22 cellular contexts compared by ENCODE assay signal in the genomic region with DNA sequence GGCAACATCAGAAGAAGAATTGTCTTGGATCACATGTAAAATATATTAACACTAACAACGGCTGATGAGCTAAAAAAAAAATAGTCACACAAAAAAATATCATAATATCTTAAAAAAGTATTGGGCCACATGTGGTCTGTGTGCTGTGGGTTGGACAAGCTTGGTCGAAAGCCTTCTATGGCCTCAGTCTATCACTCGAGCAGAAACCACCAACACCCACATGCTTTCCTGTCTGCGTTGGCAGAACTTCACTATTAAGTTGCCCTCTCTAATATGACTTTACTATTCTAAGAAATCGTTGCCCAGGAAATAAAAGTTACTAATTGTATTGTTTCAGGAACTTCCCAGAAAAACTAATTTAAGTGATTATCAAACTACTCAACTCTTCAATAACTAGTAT. TPM values are rescaled to one million over a fixed set of nuclear protein-coding genes. Genes with fewer than 3 reads are reported as not detected.
A peak's percentile ranks its signal among the peaks of the same experiment; 100 is the strongest.
DNase-seq lines count a peak whose midpoint lies in the region; ATAC-seq and TF ChIP-seq lines count a peak whose summit lies in the region.
"Had no signal": no experiment of that assay in that cellular context is flagged by ENCODE, and none has a peak within 500 bp of the region (broad histone marks: within the 10 kb centered on the region; RNA-seq: fewer than 3 reads in every experiment).

No MANE protein-coding gene starts in this region.

- no peaks in the 10 kb centered on the region for H3K9me3 ChIP-seq in OCI-LY7 (ENCODE audit: low read length)
- H3K9me3 ChIP-seq in left lung = peaks cover 0 to 17% of the 10 kb centered on the region in 2 donors
- H3K9me3 ChIP-seq: vagina had no signal

- H3K4me3 Mint-ChIP-seq in stimulated activated naive CD8-positive, alpha-beta T cell treated with anti-CD3 and anti-CD28 coated beads, Interleukin-15, amount 100 ng/mL, for 72 hours = peak overlapping the region; percentile 33 to 58
- H3K4me3 Mint-ChIP-seq: CD14-positive monocyte had no signal

- H3K27ac Mint-ChIP-seq in stimulated activated naive CD8-positive, alpha-beta T cell treated with anti-CD3 and anti-CD28 coated beads, Interleukin-15, amount 100 ng/mL, for 72 hours = peak overlapping the region in 1 of 2 donors; percentile 50
- H3K27ac Mint-ChIP-seq: CD14-positive monocyte had no signal

- intact Hi-C loops in OCI-LY7 (cut with micrococcal nuclease; ENCODE audit: unreplicated experiment) (no loop called here), left lung (cut with DNase I) (no loop called here)

- H3K4me1 ChIP-seq in OCI-LY7 (ENCODE audit: insufficient read depth, low read length, poor library complexity, severe bottlenecking) (peaks cover 7% of the 10 kb centered on the region), left lung (peaks cover 5 to 15% of the 10 kb centered on the region in 2 donors)

- peak; percentile 20 for DNase-seq in activated naive CD4-positive, alpha-beta T cell treated with Interleukin-2 at 50 U/mL for 16 hours
- DNase-seq in activated naive CD4-positive, alpha-beta T cell (lab: John Stamatoyannopoulos, UW) = no peak
- DNase-seq in OCI-LY7 (ENCODE audit: low spot score) (peak; percentile 17), left lung (no peak), cerebellum (ENCODE audit: low spot score) (no peak), NCI-H2029 treated with DMSO at 0.1 percent for 48 hours (lab: John Stamatoyannopoulos, UW) (no peak)
- peak in 1 of 2 donors; percentile 35 for DNase-seq in stimulated activated naive CD8-positive, alpha-beta T cell treated with anti-CD3 and anti-CD28 coated beads, Interleukin-15, amount 100 ng/mL, for 72 hours
- DNase-seq: ACHN; activated CD4-positive, CD25-positive, alpha-beta regulatory T cell; amniotic stem cell; foreskin fibroblast; GF-D8; NCI-H187 treated with DMSO at 0.1 percent for 48 hours; NCI-H345; SJCRH30; stimulated activated CD4-positive, alpha-beta T cell treated with anti-CD3 and anti-CD28 coated beads, Interleukin-2, amount 100 ng/mL, for 48 hours had no signal

- peaks cover 31 to 36% of the 10 kb centered on the region in 2 donors for H3K9me3 Mint-ChIP-seq in stimulated activated naive CD8-positive, alpha-beta T cell treated with anti-CD3 and anti-CD28 coated beads, Interleukin-15, amount 100 ng/mL, for 72 hours

- TF ChIP-seq CTCF in OCI-LY7 (conservative IDR thresholded peaks at IDR 0.05; ENCODE audit: low read length) = no peak
- no peak for TF ChIP-seq CTCF in left lung (IDR thresholded peaks at IDR 0.05)

- no TSS peak for BruUV-seq in OCI-LY7 (replicated peaks; lab: Mats Ljungman, UMichigan)

- no peaks in the 10 kb centered on the region for H3K27me3 ChIP-seq in left lung
- H3K27me3 ChIP-seq: SJCRH30, vagina had no signal

- ATAC-seq in left lung (peak; percentile 45), HG03442 (IDR thresholded peaks at IDR 0.05; ENCODE audit: unreplicated experiment) (no peak)
- peak; percentile 66 for ATAC-seq in stimulated activated naive CD8-positive, alpha-beta T cell treated with anti-CD3 and anti-CD28 coated beads, Interleukin-15, amount 100 ng/mL, for 72 hours
- ATAC-seq: K562, Panc1 had no signal

- no peaks in the 10 kb centered on the region for H4K20me1 ChIP-seq in OCI-LY7 (ENCODE audit: insufficient read depth, low read length)

- CTCF ChIA-PET in OCI-LY7 (lab: Charles Lee; ENCODE audit: unreplicated experiment) = interaction anchor here (0.8 kb wide), 2 partner anchors 8 to 32 kb away, joined by 3 to 5 read pairs; no protein-coding TSS in a partner anchor

- POLR2A ChIA-PET in OCI-LY7 (lab: Charles Lee) = interaction anchor here (0.7 to 1.2 kb wide), 3 partner anchors 9 to 276 kb away, joined by 3 to 4 read pairs (median 3); no protein-coding TSS in a partner anchor

- H3K27me3 Mint-ChIP-seq in stimulated activated naive CD8-positive, alpha-beta T cell treated with anti-CD3 and anti-CD28 coated beads, Interleukin-15, amount 100 ng/mL, for 72 hours = no peaks in the 10 kb centered on the region

- H3K4me3 ChIP-seq in OCI-LY7 (ENCODE audit: low read depth, low read length, poor library complexity, severe bottlenecking) = no peak overlapping the region
- H3K4me3 ChIP-seq in left lung = no peak overlapping the region
- H3K4me3 ChIP-seq: K562, SJCRH30, skin epidermis, vagina had no signal

- H3K36me3 ChIP-seq in OCI-LY7 (ENCODE audit: insufficient read depth, low read length) (no peaks in the 10 kb centered on the region), left lung (no peaks in the 10 kb centered on the region)
- H3K36me3 ChIP-seq: SJCRH30, vagina had no signal

- no peaks in the 10 kb centered on the region for H3K79me2 ChIP-seq in OCI-LY7 (ENCODE audit: insufficient read depth, low read depth, low read length)

- no peak overlapping the region for H2AFZ ChIP-seq in OCI-LY7 (ENCODE audit: low read length)

- H3K27ac ChIP-seq in OCI-LY7 (ENCODE audit: low read depth, low read length, poor library complexity, severe bottlenecking) = no peak overlapping the region
- H3K27ac ChIP-seq in left lung = no peak overlapping the region
- H3K27ac ChIP-seq: SJCRH30, skin epidermis, vagina had no signal

- peaks cover 60% of the 10 kb centered on the region for H3K4me1 Mint-ChIP-seq in stimulated activated naive CD8-positive, alpha-beta T cell treated with anti-CD3 and anti-CD28 coated beads, Interleukin-15, amount 100 ng/mL, for 72 hours

- H3K4me2 ChIP-seq in OCI-LY7 (ENCODE audit: low read length) = no peak overlapping the region

- no peaks in the 10 kb centered on the region for H3K9me2 ChIP-seq in OCI-LY7 (ENCODE audit: insufficient read depth, low read length)

RNA-seq across cellular contexts. Expression of gene ETS2, which starts 28.2 kb away (rescaled TPM):
- total RNA-seq in OCI-LY7 (2014; rRNA removed; shearing (Covaris generic)) = 9.8 and 10.3 TPM in 2 replicates
- total RNA-seq in OCI-LY7 (2022) (23.1 and 24.1 TPM in 2 replicates), left lung (100 to 1,000 TPM in 1 of 2 donors, 10 to 100 TPM in 1; 93.2 to 129 TPM), cerebellum (15.7 TPM)

Comparison
In these comparisons a context has a peak if more than half of its experiments do, and no peak if none do; other contexts are left out.
1. DNase-seq: peak in activated naive CD4-positive, alpha-beta T cell treated with Interleukin-2 at 50 U/mL for 16 hours (single experiment) and OCI-LY7 (single experiment); none in activated naive CD4-positive, alpha-beta T cell (0 of 4), left lung (0 of 2), cerebellum (single experiment) and NCI-H2029 treated with DMSO at 0.1 percent for 48 hours (single experiment).